26 cellular contexts compared by ENCODE assay signal in genomic region chr12:79661629-79662028, GRCh38. TPM values are rescaled to one million over a fixed set of nuclear protein-coding genes. Genes with fewer than 3 reads are reported as not detected.
DNase-seq lines count a peak whose midpoint lies in the region; ATAC-seq, FAIRE-seq and TF ChIP-seq lines count a peak whose summit lies in the region.
"Had no signal": no experiment of that assay in that cellular context is flagged by ENCODE, and none has a peak within 500 bp of the region (broad histone marks: within the 10 kb centered on the region; RNA-seq: fewer than 3 reads in every experiment).

No MANE protein-coding gene starts in this region.

- no peaks in the 10 kb centered on the region for H3K27me3 ChIP-seq in foreskin keratinocyte
- H3K27me3 ChIP-seq: spleen had no signal

- no peak for TF ChIP-seq CTCF in RWPE1 (conservative IDR thresholded peaks at IDR 0.05; ENCODE audit: low read depth)
- no peak for TF ChIP-seq CTCF in foreskin keratinocyte (conservative IDR thresholded peaks at IDR 0.05)

- DNase-seq in ELR (ENCODE audit: low read depth): peak; percentile 61
- DNase-seq in HTR-8/SVneo (ENCODE audit: insufficient read length, low spot score): peak; percentile 30
- DNase-seq in RWPE1 (ENCODE audit: low spot score): peak; percentile 20
- peak in 1 of 2 donors; percentile 29 for DNase-seq in foreskin keratinocyte
- DNase-seq in sciatic nerve (ENCODE audit: low spot score): no peak
- DNase-seq in NCI-H2227 treated with DMSO at 0.1 percent for 48 hours (lab: John Stamatoyannopoulos, UW): no peak
- DNase-seq: ACHN; activated CD4-positive, alpha-beta T cell treated with anti-CD3 and anti-CD28 coated beads for 4 hours; activated effector memory CD4-positive, alpha-beta T cell treated with anti-CD3 and anti-CD28 coated beads, Interleukin-2, amount 50 U/mL, for 16 hours; activated naive CD8-positive, alpha-beta T cell treated with anti-CD3 and anti-CD28 coated beads for 36 hours; cerebellar nuclear complex; DMS153; head of caudate nucleus; kidney glomerular epithelial cell; NCI-H1048; NCI-H187 treated with DMSO at 0.1 percent for 48 hours; NCI-H774; spleen; stimulated activated CD4-positive, alpha-beta T cell treated with anti-CD3 and anti-CD28 coated beads, Interleukin-2, amount 100 ng/mL, for 48 hours had no signal

- H3K27ac ChIP-seq in RWPE1 (no peak overlapping the region), foreskin keratinocyte (no peak overlapping the region)
- H3K27ac ChIP-seq: parathyroid adenoma, spleen had no signal

- peak; percentile 83 for ATAC-seq in foreskin keratinocyte
- no peak for ATAC-seq in sciatic nerve
- no peak for ATAC-seq in GM21825 (IDR thresholded peaks at IDR 0.05; ENCODE audit: unreplicated experiment)
- ATAC-seq in GM21723 (IDR thresholded peaks at IDR 0.05; ENCODE audit: unreplicated experiment): no peak
- ATAC-seq: GM23338, Right ventricle myocardium inferior had no signal

- H3K4me1 ChIP-seq in foreskin keratinocyte: peaks cover 13% of the 10 kb centered on the region
- H3K4me1 ChIP-seq: parathyroid adenoma had no signal

- CTCF ChIA-PET in RWPE1 (lab: Yijun Ruan, JAX): no interaction called here

- FAIRE-seq in HTR-8/SVneo (lab: Jason Lieb, UNC): no peak
- FAIRE-seq: endothelial cell of umbilical vein, GM18507 had no signal

- intact Hi-C loops in sciatic nerve (cut with DNase I): no loop called here

- POLR2A ChIA-PET in RWPE1 (lab: Yijun Ruan, JAX; ENCODE audit: low non-redundant PET): no interaction called here

RNA-seq across cellular contexts. Expression of gene PAWR, which starts 29.1 kb away (rescaled TPM):
- 51.6 and 51.9 TPM in 2 replicates for total RNA-seq in foreskin keratinocyte
- 24.9 and 28.6 TPM in 2 replicates for polyA plus RNA-seq in foreskin keratinocyte
- total RNA-seq in sciatic nerve: 117 TPM

Comparison
In these comparisons a context has a peak if more than half of its experiments do, and no peak if none do; other contexts are left out.
1. DNase-seq: peak in ELR (single experiment), HTR-8/SVneo (single experiment) and RWPE1 (single experiment); none in sciatic nerve (single experiment) and NCI-H2227 treated with DMSO at 0.1 percent for 48 hours (single experiment).